1 cellular context compared by ENCODE assay signal in genomic region chr1:245086389-245086969, GRCh38.
A peak's percentile ranks its signal among the peaks of the same experiment; 100 is the strongest.
TF ChIP-seq lines count a peak whose summit lies in the region.

No MANE protein-coding gene starts in this region.

TF ChIP-seq in IMR-90, 13 proteins besides CTCF, POLR2A, EP300 and RAD21:
- TF ChIP-seq ELK1 (IDR thresholded peaks at IDR 0.05; ENCODE audit: borderline replicate concordance, low read depth, low read length): no peak
- no peak for TF ChIP-seq SMC3 (IDR thresholded peaks at IDR 0.05; ENCODE audit: low read depth, low read length)
- TF ChIP-seq CHD1 (IDR thresholded peaks at IDR 0.05; ENCODE audit: low read depth, low read length): no peak
- TF ChIP-seq CEBPB (IDR thresholded peaks at IDR 0.05; ENCODE audit: low read depth, low read length): peak; percentile 95
- no peak for TF ChIP-seq RFX5 (IDR thresholded peaks at IDR 0.05; ENCODE audit: low read depth, low read length)
- TF ChIP-seq BHLHE40 (IDR thresholded peaks at IDR 0.05; ENCODE audit: low read depth, low read length): peak; percentile 34; the same call in 1 of the 2 replicates
- TF ChIP-seq USF2 (IDR thresholded peaks at IDR 0.05; ENCODE audit: low read depth, low read length): no peak
TF ChIP-seq in IMR-90: peak in this region for 2.
